In genomic region chr18:51350081-51350480, GRCh38 we compare ENCODE assay signal across 22 cellular contexts.
DNase-seq lines count a peak whose midpoint lies in the region; ATAC-seq, FAIRE-seq and TF ChIP-seq lines count a peak whose summit lies in the region.
"Had no signal": no experiment of that assay in that cellular context is flagged by ENCODE, and none has a peak within 500 bp of the region (broad histone marks: within the 10 kb centered on the region; RNA-seq: fewer than 3 reads in every experiment).

No MANE protein-coding gene starts in this region.

- H3K9me3 ChIP-seq in pancreas = no peaks in the 10 kb centered on the region
- H3K9me3 ChIP-seq: SJSA1 had no signal

- FAIRE-seq in D721Med (lab: Jason Lieb, UNC) (peak; percentile 63), bronchial epithelial cell (lab: Jason Lieb, UNC) (no peak), pancreas (lab: Jason Lieb, UNC) (no peak)
- FAIRE-seq: G401.6, GM12892, HTR-8/SVneo had no signal

- DNase-seq in D721Med (ENCODE audit: insufficient read length, low spot score) = no peak
- DNase-seq in bronchial epithelial cell (ENCODE audit: low read depth) = peak; percentile 57
- DNase-seq in kidney glomerular epithelial cell (lab: John Stamatoyannopoulos, UW) = peak; percentile 4
- DNase-seq in pancreas = no peak
- DNase-seq in NCI-H69 (lab: John Stamatoyannopoulos, UW) = no peak
- no peak for DNase-seq in cerebellar nuclear complex (lab: John Stamatoyannopoulos, UW)
- DNase-seq: CD4-positive, CD25-positive, alpha-beta regulatory T cell; H9; HFFc6; MV-4-11; NCI-H1417; NCI-H1694 treated with DMSO at 0.1 percent for 48 hours; NCI-H2081 treated with DMSO at 0.1 percent for 48 hours; NCI-H2171 treated with DMSO at 0.1 percent for 48 hours; OCI-M1 had no signal

- peaks cover 1% of the 10 kb centered on the region for H3K27me3 ChIP-seq in bronchial epithelial cell (ENCODE audit: control insufficient read depth, insufficient read depth, low read length)
- H3K27me3 ChIP-seq in pancreas = no peaks in the 10 kb centered on the region

- H3K36me3 ChIP-seq in bronchial epithelial cell (ENCODE audit: control insufficient read depth, insufficient read depth, low read length) = no peaks in the 10 kb centered on the region
- H3K36me3 ChIP-seq in pancreas = no peaks in the 10 kb centered on the region
- H3K36me3 ChIP-seq: SJSA1 had no signal

- no peak overlapping the region for H3K4me3 ChIP-seq in bronchial epithelial cell (ENCODE audit: low read depth, low read length)
- no peak overlapping the region for H3K4me3 ChIP-seq in pancreas
- H3K4me3 ChIP-seq: SJSA1 had no signal

- TF ChIP-seq CTCF in D721Med (IDR thresholded peaks at IDR 0.05; ENCODE audit: insufficient read depth, missing control alignments) = no peak
- TF ChIP-seq CTCF in bronchial epithelial cell (IDR thresholded peaks at IDR 0.05; ENCODE audit: insufficient read depth, low read length, severe bottlenecking) = no peak
- TF ChIP-seq CTCF in pancreas (IDR thresholded peaks at IDR 0.05) = no peak

- ATAC-seq in pancreas (peak; percentile 48 to 68 (median 60)), HG02763 (IDR thresholded peaks at IDR 0.05; ENCODE audit: unreplicated experiment) (no peak), GM18867 (IDR thresholded peaks at IDR 0.05; ENCODE audit: unreplicated experiment) (no peak)
- ATAC-seq: Right ventricle myocardium inferior had no signal

- no peak overlapping the region for H3K27ac ChIP-seq in pancreas
- H3K27ac ChIP-seq: SJSA1 had no signal

- 5 to 9% methylated on average over 2 of the region's 2 CpGs for WGBS in pancreas, 2 donors

- no peaks in the 10 kb centered on the region for H3K4me1 ChIP-seq in pancreas
- H3K4me1 ChIP-seq: SJSA1 had no signal

- intact Hi-C loops in pancreas (cut with DNase I) = no loop called here

Comparison
In these comparisons a context has a peak if more than half of its experiments do, and no peak if none do; other contexts are left out.
1. DNase-seq: peak in bronchial epithelial cell (single experiment) and kidney glomerular epithelial cell (single experiment); none in D721Med (single experiment), pancreas (0 of 6), NCI-H69 (single experiment) and cerebellar nuclear complex (0 of 2).
2. ATAC-seq: peak in pancreas (4 of 4); none in HG02763 (single experiment) and GM18867 (single experiment).